In the genomic region with DNA sequence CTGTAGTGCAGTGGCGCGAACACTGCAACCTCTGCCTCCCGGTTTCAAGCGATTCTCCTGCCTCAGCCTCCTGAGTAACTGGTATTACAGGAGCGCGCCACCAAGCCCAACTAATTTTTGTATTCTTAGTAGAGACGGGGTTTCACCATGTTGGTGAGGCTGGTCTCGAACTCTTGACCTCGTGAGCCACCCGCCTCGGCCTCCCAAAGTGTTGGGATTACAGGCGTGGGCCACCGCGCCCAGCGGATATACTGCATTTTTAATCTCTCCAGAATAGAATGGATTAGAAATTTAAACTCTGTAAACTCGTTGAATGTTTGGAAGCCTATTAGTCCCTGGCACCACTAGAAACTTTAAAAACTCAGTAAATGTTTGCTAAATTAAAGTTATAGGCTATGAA, we compare ENCODE assay signal across 7 cellular contexts. TPM values are rescaled to one million over a fixed set of nuclear protein-coding genes. Genes with fewer than 3 reads are reported as not detected.
DNase-seq lines count a peak whose midpoint lies in the region; ATAC-seq and TF ChIP-seq lines count a peak whose summit lies in the region.
"Not testable (repeated sequence)": the region's sequence is repeated elsewhere in the genome, so short reads cannot be mapped to it uniquely, and the experiment has no call there.

No MANE protein-coding gene starts in this region.

- H3K27ac ChIP-seq in Panc1 (ENCODE audit: low read length) = peak overlapping the region; percentile 51
- peak overlapping the region; percentile 93 for H3K27ac ChIP-seq in left ventricle myocardium inferior (replicated peaks)
- not testable (repeated sequence) for H3K27ac ChIP-seq in skeletal muscle tissue (ENCODE audit: low read depth, low read length)

- intact Hi-C loops in Panc1 (cut with micrococcal nuclease; ENCODE audit: unreplicated experiment); activated CD8-positive, alpha-beta T cell treated with anti-CD3 and anti-CD28 coated beads for 36 hours (cut with micrococcal nuclease); left ventricle myocardium inferior (cut with micrococcal nuclease): not testable (repeated sequence)
- intact Hi-C loops in natural killer cell (cut with micrococcal nuclease) = loop anchor here (2.0 kb wide), 1 partner anchor 481 kb away; a partner anchor contains a TSS

- not testable (repeated sequence) for H3K9me3 ChIP-seq in HAP-1; Panc1 (ENCODE audit: control insufficient read depth, insufficient read depth, low read depth, low read length); left ventricle myocardium inferior (replicated peaks); skeletal muscle tissue (ENCODE audit: control insufficient read depth in 3 of 3, low read length in 3 of 3)

- in situ Hi-C loops in HAP-1 (cut with MboI; ENCODE audit: low sequenced_read_pairs); Panc1 (cut with HindIII; ENCODE audit: low pct_unique_long_range_greater_than_20kb, low sequenced_read_pairs): not testable (repeated sequence)

- H3K27ac Mint-ChIP-seq in activated CD8-positive, alpha-beta T cell treated with anti-CD3 and anti-CD28 coated beads for 36 hours = peak overlapping the region; percentile 97
- H3K27ac Mint-ChIP-seq in brain = peak overlapping the region; percentile 96 to 100 (median 98)
- peak overlapping the region; percentile 93 to 94 for H3K27ac Mint-ChIP-seq in natural killer cell

- peak overlapping the region in 1 of 3 donors; percentile 90 for H3K9ac ChIP-seq in skeletal muscle tissue (ENCODE audit: low read depth in 1 of 3, low read length in 3 of 3)

- not testable (repeated sequence) for H3K27me3 Mint-ChIP-seq in activated CD8-positive, alpha-beta T cell treated with anti-CD3 and anti-CD28 coated beads for 36 hours; brain; natural killer cell (ENCODE audit: low read depth in 2 of 2)

- peak overlapping the region; percentile 86 for H3K4me3 Mint-ChIP-seq in activated CD8-positive, alpha-beta T cell treated with anti-CD3 and anti-CD28 coated beads for 36 hours
- H3K4me3 Mint-ChIP-seq in brain = peak overlapping the region; percentile 96 to 100 (median 100)
- H3K4me3 Mint-ChIP-seq in natural killer cell = peak overlapping the region; percentile 98

- H3K4me1 ChIP-seq in HAP-1 = peaks cover 38% of the 10 kb centered on the region
- peaks cover 20% of the 10 kb centered on the region for H3K4me1 ChIP-seq in Panc1 (ENCODE audit: control insufficient read depth, insufficient read depth, low read length)
- H3K4me1 ChIP-seq in left ventricle myocardium inferior = peaks cover 70% of the 10 kb centered on the region
- peaks cover 25 to 34% (median 28%) of the 10 kb centered on the region in 3 donors for H3K4me1 ChIP-seq in skeletal muscle tissue (ENCODE audit: control insufficient read depth in 3 of 3, insufficient read depth in 3 of 3, low read length in 3 of 3)

- not testable (repeated sequence) for H3K36me3 ChIP-seq in HAP-1 (replicated peaks); Panc1 (ENCODE audit: control insufficient read depth, insufficient read depth, low read length); left ventricle myocardium inferior; skeletal muscle tissue (ENCODE audit: control insufficient read depth in 3 of 3, insufficient read depth in 3 of 3, low read length in 3 of 3)

- H3K9me3 Mint-ChIP-seq in activated CD8-positive, alpha-beta T cell treated with anti-CD3 and anti-CD28 coated beads for 36 hours; brain; natural killer cell: not testable (repeated sequence)

- not testable (repeated sequence) for BruUV-seq in Panc1 (replicated peaks; lab: Mats Ljungman, UMichigan)

- DNase-seq in HAP-1 (ENCODE audit: low spot score in 2 of 2); Panc1 (ENCODE audit: low read depth, low spot score); activated CD8-positive, alpha-beta T cell treated with anti-CD3 and anti-CD28 coated beads for 36 hours; left ventricle myocardium inferior; natural killer cell: not testable (repeated sequence)

- not testable (repeated sequence) for H3K27me3 ChIP-seq in HAP-1 (ENCODE audit: low read depth); Panc1 (ENCODE audit: control insufficient read depth, insufficient read depth, low read length); left ventricle myocardium inferior (ENCODE audit: low read depth); skeletal muscle tissue (ENCODE audit: control insufficient read depth in 3 of 3, insufficient read depth in 3 of 3, low read length in 3 of 3)

- TF ChIP-seq CTCF in Panc1 (IDR thresholded peaks at IDR 0.05); activated CD8-positive, alpha-beta T cell treated with anti-CD3 and anti-CD28 coated beads for 36 hours (IDR thresholded peaks at IDR 0.05); brain (conservative IDR thresholded peaks at IDR 0.05); left ventricle myocardium inferior (IDR thresholded peaks at IDR 0.05; ENCODE audit: borderline replicate concordance); natural killer cell (IDR thresholded peaks at IDR 0.05): not testable (repeated sequence)

- H3K36me3 Mint-ChIP-seq in activated CD8-positive, alpha-beta T cell treated with anti-CD3 and anti-CD28 coated beads for 36 hours (ENCODE audit: low read depth); brain; natural killer cell: not testable (repeated sequence)

- peaks cover 56% of the 10 kb centered on the region for H3K4me1 Mint-ChIP-seq in activated CD8-positive, alpha-beta T cell treated with anti-CD3 and anti-CD28 coated beads for 36 hours (ENCODE audit: low read depth)
- H3K4me1 Mint-ChIP-seq in brain (peaks cover 63% of the 10 kb centered on the region), natural killer cell (peaks cover 49 to 59% of the 10 kb centered on the region in 2 donors)

- CTCF ChIA-PET in Panc1 (lab: Charles Lee); activated CD8-positive, alpha-beta T cell treated with anti-CD3 and anti-CD28 coated beads for 36 hours (lab: Charles Lee): not testable (repeated sequence)

- not testable (repeated sequence) for ATAC-seq in Panc1; activated CD8-positive, alpha-beta T cell treated with anti-CD3 and anti-CD28 coated beads for 36 hours; natural killer cell

- H3K4me3 ChIP-seq in HAP-1 (peak overlapping the region; percentile 81; the same call in 1 of the 2 replicates), Panc1 (ENCODE audit: low read depth in 2 of 2, low read length in 2 of 2) (peak overlapping the region; percentile 69 to 84), left ventricle myocardium inferior (peak overlapping the region; percentile 78), skeletal muscle tissue (ENCODE audit: low read length in 3 of 3) (peak overlapping the region in 2 of 3 donors; percentile 24 to 46)

- POLR2A ChIA-PET in Panc1 (lab: Charles Lee) = not testable (repeated sequence)
- POLR2A ChIA-PET in activated CD8-positive, alpha-beta T cell treated with anti-CD3 and anti-CD28 coated beads for 36 hours (lab: Charles Lee) = interaction anchor here (1.4 kb wide), 1 partner anchor 9 kb away, joined by 3 read pairs; no protein-coding TSS in a partner anchor

RNA-seq across cellular contexts. Expression of a gene that starts 0.9 kb away (rescaled TPM):
- 60.0 TPM for total RNA-seq in Panc1 (2021; ENCODE audit: unreplicated experiment)
- polyA plus RNA-seq in Panc1 (2012; ENCODE audit: insufficient read length) = 75.0 TPM
- 10 to 100 TPM; 40.8 to 41.6 TPM for total RNA-seq in activated CD8-positive, alpha-beta T cell treated with anti-CD3 and anti-CD28 coated beads for 36 hours
- 24.1 TPM for polyA plus RNA-seq in brain (ENCODE audit: insufficient read depth, low read depth, low replicate concordance)
- total RNA-seq in left ventricle myocardium inferior = 56.4 TPM
- total RNA-seq in natural killer cell = 10 to 100 TPM; 82.4 to 96.6 (median 88.9) TPM
- 30.8 TPM for total RNA-seq in skeletal muscle tissue

RNA-seq across cellular contexts. Expression of a gene that starts 2.6 kb away (rescaled TPM):
- total RNA-seq in Panc1 (2021; ENCODE audit: unreplicated experiment) (4.2 TPM), left ventricle myocardium inferior (8.4 TPM), natural killer cell (10 to 100 TPM in 2 of 3 donors, 1 to 10 TPM in 1; 9.0 to 14.3 (median 13.5) TPM), skeletal muscle tissue (6.3 TPM)
- polyA plus RNA-seq in Panc1 (2012; ENCODE audit: insufficient read length) = 2.8 TPM
- 1 to 10 TPM; 6.2 to 6.6 TPM for total RNA-seq in activated CD8-positive, alpha-beta T cell treated with anti-CD3 and anti-CD28 coated beads for 36 hours
- 2.9 TPM for polyA plus RNA-seq in brain (ENCODE audit: insufficient read depth, low read depth, low replicate concordance)
